Comparison of ENCODE assay signal across 1 cellular context in genomic region chr12:56346663-56347062, GRCh38.
TF ChIP-seq lines count a peak whose summit lies in the region.

No MANE protein-coding gene starts in this region.

TF ChIP-seq in liver, 16 proteins besides CTCF, POLR2A, EP300 and RAD21 (continued from another document):
- TF ChIP-seq EGR1 (IDR thresholded peaks at IDR 0.05; ENCODE audit: low read depth in 2 of 2) (no peak), FOXA2 (IDR thresholded peaks at IDR 0.05) (no peak), HNF4A (conservative IDR thresholded peaks at IDR 0.05) (no peak), MAX (IDR thresholded peaks at IDR 0.05) (no peak), HNF4G (IDR thresholded peaks at IDR 0.05) (no peak), RXRA (IDR thresholded peaks at IDR 0.05) (no peak)
- TF ChIP-seq, protein P1, sequence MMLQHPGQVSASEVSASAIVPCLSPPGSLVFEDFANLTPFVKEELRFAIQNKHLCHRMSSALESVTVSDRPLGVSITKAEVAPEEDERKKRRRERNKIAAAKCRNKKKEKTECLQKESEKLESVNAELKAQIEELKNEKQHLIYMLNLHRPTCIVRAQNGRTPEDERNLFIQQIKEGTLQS (IDR thresholded peaks at IDR 0.05) = no peak
TF ChIP-seq in liver: peak in this region for 0.
